ENCODE assay signal across 19 cellular contexts in genomic region chrX:131649741-131650140, GRCh38.
DNase-seq lines count a peak whose midpoint lies in the region; ATAC-seq lines count a peak whose summit lies in the region.
"Had no signal": no experiment of that assay in that cellular context is flagged by ENCODE, and none has a peak within 500 bp of the region (broad histone marks: within the 10 kb centered on the region; RNA-seq: fewer than 3 reads in every experiment).

No MANE protein-coding gene starts in this region.

- ATAC-seq in esophagus mucosa: no peak

- H3K4me1 Mint-ChIP-seq in activated CD4-positive, alpha-beta memory T cell treated with anti-CD3 and anti-CD28 coated beads for 36 hours (ENCODE audit: low read depth): no peaks in the 10 kb centered on the region
- H3K4me1 Mint-ChIP-seq in activated CD4-positive, alpha-beta memory T cell treated with anti-CD3 and anti-CD28 coated beads, Interleukin-2, amount 10 ng/mL, durations not matched to agents 7 days and 5 days: no peaks in the 10 kb centered on the region
- H3K4me1 Mint-ChIP-seq: B cell, CD14-positive monocyte had no signal

- H3K9me3 Mint-ChIP-seq in activated CD4-positive, alpha-beta memory T cell treated with anti-CD3 and anti-CD28 coated beads for 36 hours: no peaks in the 10 kb centered on the region
- no peaks in the 10 kb centered on the region for H3K9me3 Mint-ChIP-seq in activated CD4-positive, alpha-beta memory T cell treated with anti-CD3 and anti-CD28 coated beads, Interleukin-2, amount 10 ng/mL, durations not matched to agents 7 days and 5 days

- POLR2A ChIA-PET in activated CD4-positive, alpha-beta memory T cell treated with anti-CD3 and anti-CD28 coated beads for 36 hours (lab: Charles Lee): no interaction called here
- POLR2A ChIA-PET in activated CD4-positive, alpha-beta memory T cell treated with anti-CD3 and anti-CD28 coated beads, Interleukin-2, amount 10 ng/mL, durations not matched to agents 7 days and 5 days (lab: Charles Lee): no interaction called here

- peak; percentile 10 for DNase-seq in activated CD4-positive, alpha-beta memory T cell treated with anti-CD3 and anti-CD28 coated beads for 36 hours
- no peak for DNase-seq in activated CD4-positive, alpha-beta memory T cell treated with anti-CD3 and anti-CD28 coated beads, Interleukin-2, amount 10 ng/mL, durations not matched to agents 7 days and 5 days
- DNase-seq in stimulated activated CD4-positive, alpha-beta T cell treated with anti-CD3 and anti-CD28 coated beads, Interleukin-1b, Interleukin-23, amount 100 ng/mL, for 48 hours: peak; percentile 12
- no peak for DNase-seq in stimulated activated CD4-positive, alpha-beta T cell treated with anti-CD3 and anti-CD28 coated beads, Interleukin-2, amount 100 ng/mL, for 48 hours
- DNase-seq in LHCN-M2 (ENCODE audit: low read depth): peak; percentile 4
- peak; percentile 20 for DNase-seq in stimulated activated CD8-positive, alpha-beta memory T cell treated with anti-CD3 and anti-CD28 coated beads, Interleukin-4, amount 100 ng/mL, for 48 hours
- DNase-seq: EL, IMR-90, NCI-H1417, NCI-H1694 treated with DMSO at 0.1 percent for 48 hours, NCI-H2081 treated with DMSO at 0.1 percent for 48 hours, NCI-H2171 treated with DMSO at 0.1 percent for 48 hours, NCI-H446, NCI-H526, RPMI8226, SHP77 had no signal

- H3K36me3 Mint-ChIP-seq in activated CD4-positive, alpha-beta memory T cell treated with anti-CD3 and anti-CD28 coated beads for 36 hours: no peaks in the 10 kb centered on the region
- no peaks in the 10 kb centered on the region for H3K36me3 Mint-ChIP-seq in activated CD4-positive, alpha-beta memory T cell treated with anti-CD3 and anti-CD28 coated beads, Interleukin-2, amount 10 ng/mL, durations not matched to agents 7 days and 5 days (ENCODE audit: low read depth)
- H3K36me3 Mint-ChIP-seq: CD14-positive monocyte had no signal

- H3K4me3 Mint-ChIP-seq in activated CD4-positive, alpha-beta memory T cell treated with anti-CD3 and anti-CD28 coated beads for 36 hours: no peak overlapping the region
- H3K4me3 Mint-ChIP-seq in activated CD4-positive, alpha-beta memory T cell treated with anti-CD3 and anti-CD28 coated beads, Interleukin-2, amount 10 ng/mL, durations not matched to agents 7 days and 5 days: no peak overlapping the region
- H3K4me3 Mint-ChIP-seq: B cell, CD14-positive monocyte had no signal

- intact Hi-C loops in activated CD4-positive, alpha-beta memory T cell treated with anti-CD3 and anti-CD28 coated beads for 36 hours (cut with micrococcal nuclease): no loop called here

- H3K27me3 Mint-ChIP-seq in activated CD4-positive, alpha-beta memory T cell treated with anti-CD3 and anti-CD28 coated beads for 36 hours: peaks cover 3% of the 10 kb centered on the region
- peaks cover 2% of the 10 kb centered on the region for H3K27me3 Mint-ChIP-seq in activated CD4-positive, alpha-beta memory T cell treated with anti-CD3 and anti-CD28 coated beads, Interleukin-2, amount 10 ng/mL, durations not matched to agents 7 days and 5 days

- CTCF ChIA-PET in activated CD4-positive, alpha-beta memory T cell treated with anti-CD3 and anti-CD28 coated beads for 36 hours (lab: Charles Lee): interaction anchor here (0.6 to 1.0 kb wide), 2 partner anchors 16 to 1346 kb away, joined by 3 read pairs; no protein-coding TSS in a partner anchor
- CTCF ChIA-PET in activated CD4-positive, alpha-beta memory T cell treated with anti-CD3 and anti-CD28 coated beads, Interleukin-2, amount 10 ng/mL, durations not matched to agents 7 days and 5 days (lab: Charles Lee): no interaction called here

- H3K27ac Mint-ChIP-seq in activated CD4-positive, alpha-beta memory T cell treated with anti-CD3 and anti-CD28 coated beads for 36 hours: no peak overlapping the region
- H3K27ac Mint-ChIP-seq in activated CD4-positive, alpha-beta memory T cell treated with anti-CD3 and anti-CD28 coated beads, Interleukin-2, amount 10 ng/mL, durations not matched to agents 7 days and 5 days: no peak overlapping the region
- H3K27ac Mint-ChIP-seq: B cell, CD14-positive monocyte had no signal

Comparison
In these comparisons a context has a peak if more than half of its experiments do, and no peak if none do; other contexts are left out.
1. DNase-seq: peak in activated CD4-positive, alpha-beta memory T cell treated with anti-CD3 and anti-CD28 coated beads for 36 hours (single experiment), stimulated activated CD4-positive, alpha-beta T cell treated with anti-CD3 and anti-CD28 coated beads, Interleukin-1b, Interleukin-23, amount 100 ng/mL, for 48 hours (single experiment), LHCN-M2 (single experiment) and stimulated activated CD8-positive, alpha-beta memory T cell treated with anti-CD3 and anti-CD28 coated beads, Interleukin-4, amount 100 ng/mL, for 48 hours (single experiment); none in activated CD4-positive, alpha-beta memory T cell treated with anti-CD3 and anti-CD28 coated beads, Interleukin-2, amount 10 ng/mL, durations not matched to agents 7 days and 5 days (single experiment) and stimulated activated CD4-positive, alpha-beta T cell treated with anti-CD3 and anti-CD28 coated beads, Interleukin-2, amount 100 ng/mL, for 48 hours (0 of 2).